ENCODE assay signal across 8 cellular contexts in the genomic region with DNA sequence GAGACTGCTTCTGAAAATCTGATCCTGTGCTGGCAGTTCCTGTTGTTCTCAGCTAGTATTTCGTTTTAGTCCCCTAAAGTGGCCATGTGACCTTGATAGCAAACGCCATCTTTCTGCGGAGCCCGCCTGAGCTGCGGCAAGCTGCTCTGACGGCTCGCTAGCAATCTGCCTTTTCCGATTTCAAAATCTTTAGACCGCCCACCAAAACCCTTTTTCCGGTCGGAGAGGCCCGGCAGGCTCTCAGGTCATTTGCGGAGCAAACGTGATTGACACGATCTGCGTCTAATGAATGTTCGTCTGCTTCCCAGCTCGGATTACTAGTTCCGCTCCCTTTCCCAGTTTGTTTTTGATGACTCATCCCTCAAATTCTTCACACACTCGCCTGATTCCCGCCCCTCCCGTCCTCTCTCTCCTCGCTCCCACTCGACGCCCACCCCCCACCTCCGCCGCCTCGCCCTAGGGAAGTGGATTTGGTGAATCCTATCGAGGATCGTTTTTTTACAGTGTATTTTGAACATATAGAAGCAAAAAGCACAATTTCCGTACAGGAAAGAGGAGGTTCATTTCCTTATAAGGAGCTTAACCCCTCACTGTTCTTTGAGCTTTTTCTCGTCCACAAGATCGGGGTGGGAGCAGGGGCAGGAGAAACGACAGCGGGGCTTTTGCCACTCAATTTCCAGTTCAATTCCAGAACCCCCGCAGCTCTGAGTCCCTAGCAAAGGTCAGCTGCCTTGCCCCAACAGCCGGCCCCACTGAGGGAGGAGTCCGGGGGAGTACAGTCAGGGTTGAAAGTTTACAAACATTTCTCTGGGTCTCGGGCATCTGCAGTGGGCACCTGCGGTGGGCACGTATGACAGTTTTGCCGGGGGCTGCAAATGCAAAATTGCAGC. TPM values are rescaled to one million over a fixed set of nuclear protein-coding genes. Genes with fewer than 3 reads are reported as not detected.
DNase-seq lines count a peak whose midpoint lies in the region; ATAC-seq and TF ChIP-seq lines count a peak whose summit lies in the region.

No MANE protein-coding gene starts in this region.

- H3K27ac ChIP-seq in RWPE1, result peak overlapping the region; percentile 72

- H3K36me3 Mint-ChIP-seq in natural killer cell, result no peaks in the 10 kb centered on the region

- intact Hi-C loops in natural killer cell (cut with micrococcal nuclease), result loop anchor here (2.0 kb wide), 1 partner anchor 15 kb away; no protein-coding TSS in a partner anchor

- POLR2A ChIA-PET in RWPE1 (lab: Yijun Ruan, JAX; ENCODE audit: low non-redundant PET), result interaction anchor here (0.7 to 0.8 kb wide), 3 partner anchors 154 to 738 kb away, joined by 4 to 5 read pairs (median 4); no protein-coding TSS in a partner anchor

- TF ChIP-seq CTCF in RWPE1 (conservative IDR thresholded peaks at IDR 0.05; ENCODE audit: low read depth) (no peak), fibroblast of pulmonary artery (IDR thresholded peaks at IDR 0.05; ENCODE audit: low read length, missing control alignments) (no peak), natural killer cell (IDR thresholded peaks at IDR 0.05) (no peak)

- CTCF ChIA-PET in RWPE1 (lab: Yijun Ruan, JAX), result interaction anchor here (0.6 to 1.1 kb wide), 4 partner anchors 16 to 404 kb away, joined by 3 to 6 read pairs (median 4); no protein-coding TSS in a partner anchor

- peak overlapping the region; percentile 94 to 95 for H3K27ac Mint-ChIP-seq in natural killer cell

- H3K27me3 Mint-ChIP-seq in natural killer cell (ENCODE audit: low read depth in 2 of 2), result no peaks in the 10 kb centered on the region

- ATAC-seq in GM21737 (IDR thresholded peaks at IDR 0.05; ENCODE audit: unreplicated experiment), result peak; percentile 82
- ATAC-seq in natural killer cell, result peak; percentile 90 to 96 (median 91)

- peak overlapping the region; percentile 52 for H3K4me3 ChIP-seq in fibroblast of pulmonary artery (replicated peaks; ENCODE audit: low read depth, low read length)

- DNase-seq in DMS79 treated with DMSO at 0.1 percent for 48 hours (lab: John Stamatoyannopoulos, UW) (peak; percentile 91), KG1 (lab: John Stamatoyannopoulos, UW) (peak; percentile 78), RWPE1 (ENCODE audit: low spot score) (peak; percentile 86), fibroblast of pulmonary artery (ENCODE audit: low read depth) (peak; percentile 97), natural killer cell (peak; percentile 69)
- DNase-seq in activated effector memory CD4-positive, alpha-beta T cell treated with Interleukin-2 at 50 U/mL for 16 hours, result peak; percentile 72
- peak; percentile 53 to 80 (median 78) for DNase-seq in stimulated activated naive CD4-positive, alpha-beta T cell (lab: John Stamatoyannopoulos, UW)

- no peaks in the 10 kb centered on the region for H3K9me3 Mint-ChIP-seq in natural killer cell

- peaks cover 0 to 7% of the 10 kb centered on the region in 2 donors for H3K4me1 Mint-ChIP-seq in natural killer cell

- H3K4me3 Mint-ChIP-seq in natural killer cell, result peak overlapping the region; percentile 93

RNA-seq across cellular contexts. Expression of a gene that starts 37.5 kb away (rescaled TPM):
- total RNA-seq in natural killer cell, result 1 to 10 TPM; 4.0 to 4.3 (median 4.0) TPM

RNA-seq across cellular contexts. Expression of a gene that starts 40.9 kb away (rescaled TPM):
- not detected for total RNA-seq in natural killer cell

Comparison
In these comparisons a context has a peak if more than half of its experiments do, and no peak if none do; other contexts are left out.
1. Peak in every context shown above with its lines: DNase-seq, ATAC-seq, H3K4me3 ChIP-seq and H3K27ac ChIP-seq.